Comparison of ENCODE assay signal across 11 cellular contexts in genomic region chr14:104682107-104682593, GRCh38. TPM values are rescaled to one million over a fixed set of nuclear protein-coding genes. Genes with fewer than 3 reads are reported as not detected.
A peak's percentile ranks its signal among the peaks of the same experiment; 100 is the strongest.
DNase-seq lines count a peak whose midpoint lies in the region; ATAC-seq and TF ChIP-seq lines count a peak whose summit lies in the region.
"Had no signal": no experiment of that assay in that cellular context is flagged by ENCODE, and none has a peak within 500 bp of the region (broad histone marks: within the 10 kb centered on the region; RNA-seq: fewer than 3 reads in every experiment).

No MANE protein-coding gene starts in this region.

- no peak for ATAC-seq in psoas muscle
- no peak for ATAC-seq in left lobe of liver
- ATAC-seq: activated naive CD8-positive, alpha-beta T cell treated with anti-CD3 and anti-CD28 coated beads, Interleukin-2, amount 50 U/mL, for 24 hours; T-cell had no signal

- H3K9ac ChIP-seq in adipocyte (ENCODE audit: low read length): peak overlapping the region; percentile 68

- peak overlapping the region; percentile 99 for H3K27ac Mint-ChIP-seq in Calu3 (ENCODE audit: unreplicated experiment)
- H3K27ac Mint-ChIP-seq: T-cell had no signal

- H3K36me3 Mint-ChIP-seq in Calu3 (ENCODE audit: insufficient read depth, unreplicated experiment): peaks cover 44% of the 10 kb centered on the region
- H3K36me3 Mint-ChIP-seq: T-cell had no signal

- no peaks in the 10 kb centered on the region for H3K9me3 Mint-ChIP-seq in Calu3 (ENCODE audit: low read depth, unreplicated experiment)
- H3K9me3 Mint-ChIP-seq: activated naive CD8-positive, alpha-beta T cell treated with anti-CD3 and anti-CD28 coated beads, Interleukin-2, amount 50 U/mL, for 24 hours; T-cell had no signal

- H3K27me3 Mint-ChIP-seq in Calu3 (ENCODE audit: unreplicated experiment): no peaks in the 10 kb centered on the region
- H3K27me3 Mint-ChIP-seq: activated naive CD8-positive, alpha-beta T cell treated with anti-CD3 and anti-CD28 coated beads, Interleukin-2, amount 50 U/mL, for 24 hours; stimulated activated naive B cell treated with anti-CD40 and anti-IgM and Interleukin-4, amounts not matched to agents 10 μg/mL and 1 μg/mL and 100 μg/mL, for 72 hours; T-cell had no signal

- peak overlapping the region; percentile 76 for H3K4me3 Mint-ChIP-seq in Calu3 (ENCODE audit: low read depth, unreplicated experiment)
- H3K4me3 Mint-ChIP-seq: activated naive CD8-positive, alpha-beta T cell treated with anti-CD3 and anti-CD28 coated beads, Interleukin-2, amount 50 U/mL, for 24 hours; stimulated activated naive B cell treated with anti-CD40 and anti-IgM and Interleukin-4, amounts not matched to agents 10 μg/mL and 1 μg/mL and 100 μg/mL, for 72 hours; T-cell had no signal

- peaks cover 84% of the 10 kb centered on the region for H3K4me1 Mint-ChIP-seq in Calu3 (ENCODE audit: low read depth, unreplicated experiment)

- no peaks in the 10 kb centered on the region for H3K9me3 ChIP-seq in adipocyte (ENCODE audit: control insufficient read depth, low read length)
- no peaks in the 10 kb centered on the region for H3K9me3 ChIP-seq in right atrium auricular region
- no peaks in the 10 kb centered on the region for H3K9me3 ChIP-seq in psoas muscle

- peak overlapping the region; percentile 71 for H3K4me3 ChIP-seq in adipocyte (ENCODE audit: low read length)
- H3K4me3 ChIP-seq in right atrium auricular region: peak overlapping the region in 1 of 2 donors; percentile 34
- peak overlapping the region; percentile 30 for H3K4me3 ChIP-seq in psoas muscle

- intact Hi-C loops in Calu3 (cut with micrococcal nuclease; ENCODE audit: unreplicated experiment): loop anchor here (5.0 kb wide), 1 partner anchor 35 kb away; no protein-coding TSS in a partner anchor
- intact Hi-C loops in psoas muscle (cut with DNase I): loop anchor here in 1 of 2 donors (10.0 kb wide), 1 partner anchor 813 kb away; the partner anchor contains the start of gene TEDC1

- no TSS peak for BruUV-seq in Calu3 (replicated peaks; lab: Mats Ljungman, UMichigan)

- TF ChIP-seq CTCF in Calu3 (IDR thresholded peaks at IDR 0.05; ENCODE audit: unreplicated experiment) (no peak), right atrium auricular region (IDR thresholded peaks at IDR 0.05) (no peak), psoas muscle (IDR thresholded peaks at IDR 0.05) (no peak)

- H3K27me3 ChIP-seq in adipocyte (replicated peaks; ENCODE audit: control insufficient read depth, insufficient read depth, low read length) (no peaks in the 10 kb centered on the region), right atrium auricular region (no peaks in the 10 kb centered on the region), psoas muscle (ENCODE audit: insufficient read depth in 3 of 3, low read length in 2 of 3) (no peaks in the 10 kb centered on the region)

- CTCF ChIA-PET in Calu3 (lab: Charles Lee): interaction anchor here (0.7 to 4.0 kb wide), 7 partner anchors 9 to 31 kb away, joined by 3 to 47 read pairs (median 5); no protein-coding TSS in a partner anchor

- H3K36me3 ChIP-seq in adipocyte (ENCODE audit: control insufficient read depth, insufficient read depth, low read length, severe bottlenecking) (no peaks in the 10 kb centered on the region), right atrium auricular region (no peaks in the 10 kb centered on the region), psoas muscle (ENCODE audit: insufficient read depth in 1 of 2, low read depth in 1 of 2) (no peaks in the 10 kb centered on the region)

- H3K27ac ChIP-seq in right atrium auricular region: peak overlapping the region; percentile 73 to 84
- peak overlapping the region; percentile 69 for H3K27ac ChIP-seq in psoas muscle

- peaks cover 41% of the 10 kb centered on the region for H3K4me1 ChIP-seq in adipocyte (ENCODE audit: control insufficient read depth, insufficient read depth, low read length)
- peaks cover 0 to 65% of the 10 kb centered on the region in 2 donors for H3K4me1 ChIP-seq in right atrium auricular region
- H3K4me1 ChIP-seq in psoas muscle: peaks cover 37% of the 10 kb centered on the region

- DNase-seq in Calu3: peak; percentile 36
- DNase-seq in adipocyte (ENCODE audit: low read depth): peak; percentile 17
- DNase-seq in right atrium auricular region (ENCODE audit: low spot score): no peak
- DNase-seq in psoas muscle: peak in 1 of 2 donors; percentile 35
- DNase-seq in left lobe of liver (ENCODE audit: low spot score): no peak
- no peak for DNase-seq in foreskin melanocyte
- no peak for DNase-seq in central memory CD4-positive, alpha-beta T cell
- no peak for DNase-seq in activated T-cell treated with anti-CD3 and anti-CD28 coated beads, Interleukin-2, amount 50 U/mL, for 1 hour
- DNase-seq: activated naive CD8-positive, alpha-beta T cell treated with anti-CD3 and anti-CD28 coated beads, Interleukin-2, amount 50 U/mL, for 24 hours; stimulated activated naive B cell treated with anti-CD40 and anti-IgM and Interleukin-4, amounts not matched to agents 10 μg/mL and 1 μg/mL and 100 μg/mL, for 72 hours; T-cell had no signal

- 63 to 73% (median 64%) methylated on average over 12 of the region's 12 CpGs for WGBS in psoas muscle, 3 donors

RNA-seq across cellular contexts. Expression of gene INF2, which starts 7.3 kb away (rescaled TPM):
- total RNA-seq in Calu3 (2022) (208 and 220 TPM in 2 replicates), right atrium auricular region (10 to 100 TPM; 21.9 to 43.5 TPM), psoas muscle (10 to 100 TPM; 16.4 to 26.3 (median 23.4) TPM), left lobe of liver (63.1 TPM)
- polyA plus RNA-seq in psoas muscle: 10 to 100 TPM; 12.0 to 29.1 (median 12.8) TPM

RNA-seq across cellular contexts. Expression of gene ADSS1, which starts 41.9 kb away (rescaled TPM):
- 8.6 and 10.0 TPM in 2 replicates for total RNA-seq in Calu3 (2022)
- 100 to 1,000 TPM; 113 to 158 TPM for total RNA-seq in right atrium auricular region
- 100 to 1,000 TPM; 201 to 359 (median 278) TPM for total RNA-seq in psoas muscle
- polyA plus RNA-seq in psoas muscle: 100 to 1,000 TPM; 187 to 394 (median 300) TPM
- total RNA-seq in left lobe of liver: 51.9 TPM

Comparison
In these comparisons a context has a peak if more than half of its experiments do, and no peak if none do; other contexts are left out.
1. DNase-seq: peak in Calu3 (single experiment) and adipocyte (single experiment); none in right atrium auricular region (single experiment), left lobe of liver (single experiment), foreskin melanocyte (single experiment), central memory CD4-positive, alpha-beta T cell (single experiment) and activated T-cell treated with anti-CD3 and anti-CD28 coated beads, Interleukin-2, amount 50 U/mL, for 1 hour (single experiment).